In genomic region chr16:30009990-30010816, GRCh38 we compare ENCODE assay signal across 11 cellular contexts. TPM values are rescaled to one million over a fixed set of nuclear protein-coding genes. Genes with fewer than 3 reads are reported as not detected.
DNase-seq lines count a peak whose midpoint lies in the region; ATAC-seq and TF ChIP-seq lines count a peak whose summit lies in the region.
"Had no signal": no experiment of that assay in that cellular context is flagged by ENCODE, and none has a peak within 500 bp of the region (broad histone marks: within the 10 kb centered on the region; RNA-seq: fewer than 3 reads in every experiment).

No MANE protein-coding gene starts in this region.

- CTCF ChIA-PET in CD4-positive, alpha-beta memory T cell (lab: Charles Lee; ENCODE audit: partially characterized antibody): no interaction called here

- no peaks in the 10 kb centered on the region for H3K9me3 Mint-ChIP-seq in CD4-positive, alpha-beta memory T cell
- H3K9me3 Mint-ChIP-seq in dendritic cell treated with granulocyte-macrophage colony-stimulating factor and Interleukin-4, amounts not matched to agents 40 ng/mL and 50 ng/mL, for 4 days: no peaks in the 10 kb centered on the region

- H3K27ac ChIP-seq in CD4-positive, alpha-beta memory T cell (ENCODE audit: low read depth, low read length): no peak overlapping the region
- H3K27ac ChIP-seq in KMS-11: no peak overlapping the region
- H3K27ac ChIP-seq: pancreas, SJCRH30 had no signal

- H3K79me2 ChIP-seq in KMS-11 (ENCODE audit: insufficient read depth, low read depth): no peaks in the 10 kb centered on the region

- peak overlapping the region; percentile 19; the same call in 1 of the 2 replicates for H2AFZ ChIP-seq in KMS-11 (ENCODE audit: low read depth)
- peak overlapping the region; percentile 92 for H2AFZ ChIP-seq in neuron (ENCODE audit: low read depth, low read length)

- H3K4me3 Mint-ChIP-seq in CD4-positive, alpha-beta memory T cell: peak overlapping the region; percentile 68 to 83 (median 78)
- peak overlapping the region; percentile 52 for H3K4me3 Mint-ChIP-seq in dendritic cell treated with granulocyte-macrophage colony-stimulating factor and Interleukin-4, amounts not matched to agents 40 ng/mL and 50 ng/mL, for 4 days

- peaks cover 0 to 2% of the 10 kb centered on the region in 2 donors for H3K36me3 Mint-ChIP-seq in CD4-positive, alpha-beta memory T cell
- H3K36me3 Mint-ChIP-seq in dendritic cell treated with granulocyte-macrophage colony-stimulating factor and Interleukin-4, amounts not matched to agents 40 ng/mL and 50 ng/mL, for 4 days (ENCODE audit: low read depth): peaks cover 6% of the 10 kb centered on the region

- no peak for ATAC-seq in HG02610 (IDR thresholded peaks at IDR 0.05; ENCODE audit: unreplicated experiment)
- no peak for ATAC-seq in HG03565 (IDR thresholded peaks at IDR 0.05; ENCODE audit: unreplicated experiment)

- peaks cover 7 to 17% of the 10 kb centered on the region in 2 donors for H3K27me3 Mint-ChIP-seq in CD4-positive, alpha-beta memory T cell
- H3K27me3 Mint-ChIP-seq in dendritic cell treated with granulocyte-macrophage colony-stimulating factor and Interleukin-4, amounts not matched to agents 40 ng/mL and 50 ng/mL, for 4 days: peaks cover 62% of the 10 kb centered on the region

- no peak overlapping the region for H3K9ac ChIP-seq in KMS-11

- peaks cover 7% of the 10 kb centered on the region for H3K4me1 ChIP-seq in CD4-positive, alpha-beta memory T cell (ENCODE audit: insufficient read depth, low read length)
- H3K4me1 ChIP-seq in KMS-11 (ENCODE audit: low read depth, poor library complexity, severe bottlenecking) (no peaks in the 10 kb centered on the region), neuron (ENCODE audit: insufficient read depth, low read length) (peaks cover 10% of the 10 kb centered on the region)
- H3K4me1 ChIP-seq: pancreas, SJCRH30 had no signal

- POLR2A ChIA-PET in CD4-positive, alpha-beta memory T cell (lab: Charles Lee; ENCODE audit: partially characterized antibody): no interaction called here

- peak overlapping the region in 1 of 2 donors; percentile 34 for H3K4me3 ChIP-seq in CD4-positive, alpha-beta memory T cell (ENCODE audit: low read length in 2 of 2)
- H3K4me3 ChIP-seq in KMS-11 (IDR thresholded peaks at IDR 0.05; ENCODE audit: insufficient read depth, low read depth, low read length): no peak overlapping the region
- H3K4me3 ChIP-seq in neuron (ENCODE audit: low read length): peak overlapping the region; percentile 71
- H3K4me3 ChIP-seq: SJCRH30 had no signal

- H3K27ac Mint-ChIP-seq in CD4-positive, alpha-beta memory T cell: no peak overlapping the region
- H3K27ac Mint-ChIP-seq in dendritic cell treated with granulocyte-macrophage colony-stimulating factor and Interleukin-4, amounts not matched to agents 40 ng/mL and 50 ng/mL, for 4 days: no peak overlapping the region

- H3K36me3 ChIP-seq in CD4-positive, alpha-beta memory T cell (ENCODE audit: insufficient read depth, low read length): no peaks in the 10 kb centered on the region
- H3K36me3 ChIP-seq in KMS-11 (ENCODE audit: insufficient read depth): no peaks in the 10 kb centered on the region
- H3K36me3 ChIP-seq in neuron (ENCODE audit: insufficient read depth, low read length): no peaks in the 10 kb centered on the region
- H3K36me3 ChIP-seq: pancreas, SJCRH30 had no signal

- peaks cover 7% of the 10 kb centered on the region for H3K27me3 ChIP-seq in CD4-positive, alpha-beta memory T cell (ENCODE audit: insufficient read depth, low read length)
- H3K27me3 ChIP-seq in KMS-11 (ENCODE audit: insufficient read depth, low read depth) (peaks cover 31% of the 10 kb centered on the region), neuron (ENCODE audit: insufficient read depth, low read length) (no peaks in the 10 kb centered on the region)

- intact Hi-C loops in CD4-positive, alpha-beta memory T cell (cut with micrococcal nuclease): no loop called here
- intact Hi-C loops in dendritic cell treated with granulocyte-macrophage colony-stimulating factor and Interleukin-4, amounts not matched to agents 40 ng/mL and 50 ng/mL, for 4 days (cut with micrococcal nuclease): loop anchor here (10.0 kb wide), 1 partner anchor 95 kb away; no protein-coding TSS in a partner anchor

- peaks cover 2 to 6% (median 4%) of the 10 kb centered on the region in 4 donors for H3K4me1 Mint-ChIP-seq in CD4-positive, alpha-beta memory T cell
- H3K4me1 Mint-ChIP-seq in dendritic cell treated with granulocyte-macrophage colony-stimulating factor and Interleukin-4, amounts not matched to agents 40 ng/mL and 50 ng/mL, for 4 days (ENCODE audit: low read depth): peaks cover 15% of the 10 kb centered on the region

- H3K4me2 ChIP-seq in KMS-11: peak overlapping the region; percentile 42; the same call in 1 of the 2 replicates

- no peaks in the 10 kb centered on the region for H4K20me1 ChIP-seq in KMS-11 (ENCODE audit: insufficient read depth)

- no peaks in the 10 kb centered on the region for H3K9me3 ChIP-seq in CD4-positive, alpha-beta memory T cell (ENCODE audit: control insufficient read depth in 1 of 2, low read length in 2 of 2)
- no peaks in the 10 kb centered on the region for H3K9me3 ChIP-seq in neuron (ENCODE audit: low read length)
- H3K9me3 ChIP-seq: pancreas, SJCRH30 had no signal

- no peak for TF ChIP-seq CTCF in KMS-11 (conservative IDR thresholded peaks at IDR 0.05; ENCODE audit: low read depth, low read length)

- DNase-seq in CD4-positive, alpha-beta memory T cell: no peak
- DNase-seq in dermis blood vessel endothelial cell (no peak), SHP77 treated with DMSO at 0.1 percent for 48 hours (lab: John Stamatoyannopoulos, UW) (no peak)
- DNase-seq: cortex of kidney, SJCRH30 had no signal

RNA-seq across cellular contexts. Expression of gene DOC2A, which starts 0.6 kb away (rescaled TPM):
- total RNA-seq in CD4-positive, alpha-beta memory T cell: under 1 TPM in 1 of 2 experiments, not detected in 1; 0.80 TPM
- polyA plus RNA-seq in CD4-positive, alpha-beta memory T cell: not detected
- 0.47 and 2.0 TPM in 2 replicates for total RNA-seq in dermis blood vessel endothelial cell
- total RNA-seq: SJCRH30 had no signal

RNA-seq across cellular contexts. Expression of gene C16orf92, which starts 12.8 kb away (rescaled TPM):
- total RNA-seq in CD4-positive, alpha-beta memory T cell: not detected
- not detected for polyA plus RNA-seq in CD4-positive, alpha-beta memory T cell
- total RNA-seq in dermis blood vessel endothelial cell: not detected in 2 replicates
- total RNA-seq: pancreas, SJCRH30 had no signal
- polyA plus RNA-seq: pancreas had no signal

RNA-seq across cellular contexts. Expression of gene INO80E, which starts 14.2 kb away (rescaled TPM):
- 100 to 1,000 TPM; 124 to 126 TPM for total RNA-seq in CD4-positive, alpha-beta memory T cell
- 1 to 10 TPM; 6.7 to 7.3 TPM for polyA plus RNA-seq in CD4-positive, alpha-beta memory T cell
- total RNA-seq in dermis blood vessel endothelial cell: 21.4 and 22.3 TPM in 2 replicates

RNA-seq across cellular contexts. Expression of gene HIRIP3, which starts 14.8 kb away (rescaled TPM):
- 10 to 100 TPM; 19.2 to 19.7 TPM for total RNA-seq in CD4-positive, alpha-beta memory T cell
- 10 to 100 TPM; 21.4 to 26.0 TPM for polyA plus RNA-seq in CD4-positive, alpha-beta memory T cell
- total RNA-seq in dermis blood vessel endothelial cell: 6.3 and 9.3 TPM in 2 replicates

RNA-seq across cellular contexts. Expression of gene TLCD3B, which starts 20.9 kb away (rescaled TPM):
- total RNA-seq in CD4-positive, alpha-beta memory T cell: not detected
- not detected for polyA plus RNA-seq in CD4-positive, alpha-beta memory T cell
- total RNA-seq in dermis blood vessel endothelial cell: 0.47 TPM in 1 of 2 replicates, not detected in the other
